ENCODE assay signal across 15 cellular contexts in genomic region chr10:77640167-77640566, GRCh38.
"Had no signal": no experiment of that assay in that cellular context is flagged by ENCODE, and none has a peak within 500 bp of the region (broad histone marks: within the 10 kb centered on the region; RNA-seq: fewer than 3 reads in every experiment).

No MANE protein-coding gene starts in this region.

- H3K36me3 ChIP-seq: colonic mucosa, left lung, lower lobe of right lung, thyroid gland had no signal

- H3K9me3 Mint-ChIP-seq: immature natural killer cell, memory B cell, natural killer cell had no signal

- H3K9me3 ChIP-seq: colonic mucosa, left lung, lower lobe of right lung, thyroid gland had no signal

- H3K4me3 ChIP-seq: colonic mucosa, left lung, lower lobe of right lung, thyroid gland had no signal

- ATAC-seq: esophagus mucosa, left lung, lower lobe of right lung, natural killer cell, right cardiac atrium had no signal

- H3K4me1 ChIP-seq: colonic mucosa had no signal

- H3K27ac Mint-ChIP-seq: immature natural killer cell, memory B cell, mesothelial cell of epicardium, natural killer cell had no signal

- H3K4me3 Mint-ChIP-seq: memory B cell, natural killer cell had no signal

- H3K36me3 Mint-ChIP-seq: immature natural killer cell, memory B cell, mesothelial cell of epicardium, natural killer cell had no signal

- H3K27ac ChIP-seq: colonic mucosa, left lung, lower lobe of right lung, thyroid gland had no signal

- DNase-seq: caudate nucleus; colonic mucosa; effector CD4-positive, alpha-beta T cell; immature natural killer cell; left lung; lower lobe of right lung; natural killer cell; right cardiac atrium; small intestine; stimulated activated CD4-positive, alpha-beta T cell treated with anti-CD3 and anti-CD28 coated beads, Interleukin-12 subunit alpha, Interleukin-12 subunit beta, amount 100 ng/mL, for 4 hours; stimulated activated naive CD4-positive, alpha-beta T cell treated with Interleukin-2 at 50 U/mL for 16 hours; thyroid gland had no signal
